Comparison of ENCODE assay signal across 8 cellular contexts in the genomic region with DNA sequence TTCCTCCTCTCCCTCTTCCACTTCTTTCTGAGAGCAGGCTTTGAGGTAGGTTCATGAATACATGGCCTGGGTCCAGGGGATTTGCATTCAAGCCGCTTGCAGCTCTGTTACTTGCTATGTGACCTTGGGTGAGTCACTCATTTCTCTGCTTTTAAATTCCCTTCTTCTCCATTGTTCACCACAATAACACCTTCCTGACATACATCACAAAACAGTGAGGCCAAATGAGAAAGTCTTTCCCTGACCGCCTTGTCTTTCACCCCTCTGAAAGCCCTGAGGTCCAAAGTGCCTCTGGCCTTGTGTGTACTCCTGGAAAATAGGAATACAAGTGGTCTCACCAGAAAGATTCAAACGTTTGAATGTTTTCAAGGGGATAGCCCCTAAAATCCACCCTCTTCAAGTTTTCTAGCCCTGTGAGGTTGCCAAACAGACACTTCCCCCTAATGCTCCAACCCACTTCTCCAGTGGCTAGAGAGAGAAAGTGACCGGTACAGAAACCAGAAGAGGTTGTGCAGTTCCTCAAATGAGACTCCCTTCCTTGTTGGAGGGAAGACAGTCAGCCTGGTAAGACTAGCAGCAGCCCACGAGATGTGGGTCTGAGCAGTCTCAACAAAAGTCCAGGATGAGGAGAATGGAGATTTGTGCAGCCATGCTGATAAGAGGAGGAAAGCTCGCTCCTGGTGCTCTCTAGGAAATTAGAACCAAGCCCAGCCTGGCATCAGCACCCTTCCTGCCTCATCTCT.
DNase-seq lines count a peak whose midpoint lies in the region; ATAC-seq, FAIRE-seq and TF ChIP-seq lines count a peak whose summit lies in the region.

No MANE protein-coding gene starts in this region.

- H3K4me3 Mint-ChIP-seq in stimulated activated effector memory CD8-positive, alpha-beta T cell treated with anti-CD3 and anti-CD28 coated beads, Interleukin-12 subunit alpha, Interleukin-12 subunit beta, amount 100 ng/mL, for 72 hours: no peak overlapping the region

- H3K27ac Mint-ChIP-seq in stimulated activated effector memory CD8-positive, alpha-beta T cell treated with anti-CD3 and anti-CD28 coated beads, Interleukin-12 subunit alpha, Interleukin-12 subunit beta, amount 100 ng/mL, for 72 hours: no peak overlapping the region

- H3K36me3 Mint-ChIP-seq in stimulated activated effector memory CD8-positive, alpha-beta T cell treated with anti-CD3 and anti-CD28 coated beads, Interleukin-12 subunit alpha, Interleukin-12 subunit beta, amount 100 ng/mL, for 72 hours: no peaks in the 10 kb centered on the region

- H3K4me1 Mint-ChIP-seq in stimulated activated effector memory CD8-positive, alpha-beta T cell treated with anti-CD3 and anti-CD28 coated beads, Interleukin-12 subunit alpha, Interleukin-12 subunit beta, amount 100 ng/mL, for 72 hours: peaks cover 22% of the 10 kb centered on the region

- H3K4me2 ChIP-seq in keratinocyte (ENCODE audit: control insufficient read depth, extremely low read depth, insufficient read depth, low read depth, low read length): peak overlapping the region; percentile 68

- H3K27me3 ChIP-seq in HUES48 (ENCODE audit: control insufficient read depth, insufficient read depth, low read length): peaks cover 7% of the 10 kb centered on the region; the same call in 1 of the 2 replicates
- no peaks in the 10 kb centered on the region for H3K27me3 ChIP-seq in keratinocyte (ENCODE audit: control insufficient read depth, extremely low read depth, insufficient read depth, low read length)

- H3K9ac ChIP-seq in HUES48 (ENCODE audit: low read depth, low read length) (peak overlapping the region; percentile 68; the same call in 1 of the 2 replicates), keratinocyte (ENCODE audit: control insufficient read depth, extremely low read depth, insufficient read depth, low read length) (peak overlapping the region; percentile 78)

- H3K9me1 ChIP-seq in keratinocyte (ENCODE audit: control insufficient read depth, extremely low read depth, insufficient read depth, low read length): no peaks in the 10 kb centered on the region

- ATAC-seq in stimulated activated effector memory CD8-positive, alpha-beta T cell treated with anti-CD3 and anti-CD28 coated beads, Interleukin-12 subunit alpha, Interleukin-12 subunit beta, amount 100 ng/mL, for 72 hours: peak; percentile 40
- ATAC-seq in GM21576 (IDR thresholded peaks at IDR 0.05; ENCODE audit: unreplicated experiment) (no peak), HG03025 (IDR thresholded peaks at IDR 0.05; ENCODE audit: low FRiP score, unreplicated experiment) (no peak), HG03378 (IDR thresholded peaks at IDR 0.05; ENCODE audit: unreplicated experiment) (no peak)

- H3K4me3 ChIP-seq in HUES48 (ENCODE audit: low read depth, low read length): peak overlapping the region; percentile 73; the same call in 1 of the 2 replicates
- H3K4me3 ChIP-seq in keratinocyte (ENCODE audit: control insufficient read depth in 2 of 3, extremely low read depth in 1 of 3, insufficient read depth in 2 of 3, low read depth in 1 of 3, low read length in 3 of 3): peak overlapping the region in 1 of 3 experiments; percentile 36

- H3K4me1 ChIP-seq in HUES48 (ENCODE audit: control insufficient read depth, insufficient read depth, low read length) (peaks cover 11% of the 10 kb centered on the region), keratinocyte (ENCODE audit: control insufficient read depth, extremely low read depth, insufficient read depth, low read length) (peaks cover 38% of the 10 kb centered on the region)

- peak; percentile 85 for FAIRE-seq in keratinocyte (lab: Jason Lieb, UNC)

- DNase-seq in amniotic stem cell (lab: John Stamatoyannopoulos, UW): peak; percentile 25
- DNase-seq in keratinocyte (ENCODE audit: low read depth, low spot score): peak; percentile 84
- no peak for DNase-seq in stimulated activated effector memory CD8-positive, alpha-beta T cell treated with anti-CD3 and anti-CD28 coated beads, Interleukin-12 subunit alpha, Interleukin-12 subunit beta, amount 100 ng/mL, for 72 hours (ENCODE audit: low spot score in 2 of 2)

- H3K9me3 Mint-ChIP-seq in stimulated activated effector memory CD8-positive, alpha-beta T cell treated with anti-CD3 and anti-CD28 coated beads, Interleukin-12 subunit alpha, Interleukin-12 subunit beta, amount 100 ng/mL, for 72 hours: no peaks in the 10 kb centered on the region

- H3K9me3 ChIP-seq in HUES48 (ENCODE audit: control insufficient read depth, insufficient read depth, low read length): no peaks in the 10 kb centered on the region
- no peaks in the 10 kb centered on the region for H3K9me3 ChIP-seq in keratinocyte (ENCODE audit: control insufficient read depth, low read depth, low read length)

- H2AFZ ChIP-seq in keratinocyte (ENCODE audit: control insufficient read depth, low read length): peak overlapping the region; percentile 48

- no peaks in the 10 kb centered on the region for H4K20me1 ChIP-seq in keratinocyte (ENCODE audit: control insufficient read depth, extremely low read depth, insufficient read depth, low read length)

- no peaks in the 10 kb centered on the region for H3K79me2 ChIP-seq in keratinocyte (ENCODE audit: control insufficient read depth, insufficient read depth, low read length)

- TF ChIP-seq CTCF in 22Rv1 (IDR thresholded peaks at IDR 0.05) (no peak), keratinocyte (optimal IDR thresholded peaks at IDR 0.05 in 1 of 3, IDR thresholded peaks at IDR 0.05 in 1 of 3, conservative IDR thresholded peaks at IDR 0.05 in 1 of 3; ENCODE audit: extremely low read depth in 1 of 3, insufficient read depth in 2 of 3, low read length in 3 of 3) (no peak)

- dilution Hi-C loops in keratinocyte (cut with MboI; ENCODE audit: extremely low pct_ligation_motif_present, low sequenced_read_pairs): loop anchor here (25.0 kb wide), 1 partner anchor 1212 kb away; a partner anchor contains a TSS

- H3K36me3 ChIP-seq in HUES48 (ENCODE audit: control insufficient read depth, insufficient read depth, low read length) (no peaks in the 10 kb centered on the region), keratinocyte (ENCODE audit: control insufficient read depth in 2 of 2, extremely low read depth in 1 of 2, insufficient read depth in 2 of 2, low read length in 2 of 2) (no peaks in the 10 kb centered on the region)

- H3K27ac ChIP-seq in 22Rv1: peak overlapping the region; percentile 99
- peak overlapping the region; percentile 86 for H3K27ac ChIP-seq in HUES48 (ENCODE audit: low read depth, low read length)
- peak overlapping the region; percentile 89 for H3K27ac ChIP-seq in keratinocyte (ENCODE audit: control insufficient read depth, insufficient read depth, low read length)

Comparison
In these comparisons a context has a peak if more than half of its experiments do, and no peak if none do; other contexts are left out.
1. DNase-seq: peak in amniotic stem cell (single experiment) and keratinocyte (single experiment); none in stimulated activated effector memory CD8-positive, alpha-beta T cell treated with anti-CD3 and anti-CD28 coated beads, Interleukin-12 subunit alpha, Interleukin-12 subunit beta, amount 100 ng/mL, for 72 hours (0 of 2).
2. Peak in every context shown above with its lines, with median percentiles within 50 percentile points of each other: H3K27ac ChIP-seq.